Comparison of ENCODE assay signal across 8 cellular contexts in genomic region chr3:14439501-14440167, GRCh38. TPM values are rescaled to one million over a fixed set of nuclear protein-coding genes. Genes with fewer than 3 reads are reported as not detected.
DNase-seq lines count a peak whose midpoint lies in the region; ATAC-seq and TF ChIP-seq lines count a peak whose summit lies in the region.

No MANE protein-coding gene starts in this region.

- H3K4me1 Mint-ChIP-seq in activated CD8-positive, alpha-beta T cell treated with anti-CD3 and anti-CD28 coated beads for 36 hours (ENCODE audit: low read depth), result peaks cover 33% of the 10 kb centered on the region

- no peak for ATAC-seq in activated CD8-positive, alpha-beta T cell treated with anti-CD3 and anti-CD28 coated beads for 36 hours
- ATAC-seq in HG03457 (IDR thresholded peaks at IDR 0.05; ENCODE audit: unreplicated experiment), result no peak

- H3K36me3 Mint-ChIP-seq in activated CD8-positive, alpha-beta T cell treated with anti-CD3 and anti-CD28 coated beads for 36 hours (ENCODE audit: low read depth), result peaks cover 5% of the 10 kb centered on the region

- POLR2A ChIA-PET in activated CD8-positive, alpha-beta T cell treated with anti-CD3 and anti-CD28 coated beads for 36 hours (lab: Charles Lee), result interaction anchor here (0.6 to 1.6 kb wide), 2 partner anchors 15 to 35 kb away, joined by 3 to 5 read pairs; no protein-coding TSS in a partner anchor

- CTCF ChIA-PET in activated CD8-positive, alpha-beta T cell treated with anti-CD3 and anti-CD28 coated beads for 36 hours (lab: Charles Lee), result interaction anchor here (1.0 to 1.2 kb wide), 2 partner anchors 29 to 179 kb away, joined by 3 to 4 read pairs; no protein-coding TSS in a partner anchor

- peak overlapping the region; percentile 1 for H3K27ac Mint-ChIP-seq in activated CD8-positive, alpha-beta T cell treated with anti-CD3 and anti-CD28 coated beads for 36 hours

- DNase-seq in CMK (ENCODE audit: low read depth) (peak; percentile 70), NCI-H146 treated with DMSO at 0.1 percent for 48 hours (lab: John Stamatoyannopoulos, UW; ENCODE audit: unreplicated experiment) (peak; percentile 91), medulla oblongata (ENCODE audit: extremely low spot score) (peak; percentile 42), superior temporal gyrus (ENCODE audit: extremely low spot score) (no peak), NAMALWA (ENCODE audit: low spot score) (no peak), AG20443 (ENCODE audit: low spot score) (no peak)
- no peak for DNase-seq in activated CD8-positive, alpha-beta T cell treated with anti-CD3 and anti-CD28 coated beads for 36 hours

- no peak for TF ChIP-seq CTCF in activated CD8-positive, alpha-beta T cell treated with anti-CD3 and anti-CD28 coated beads for 36 hours (IDR thresholded peaks at IDR 0.05)

- no peaks in the 10 kb centered on the region for H3K9me3 Mint-ChIP-seq in activated CD8-positive, alpha-beta T cell treated with anti-CD3 and anti-CD28 coated beads for 36 hours

- intact Hi-C loops in activated CD8-positive, alpha-beta T cell treated with anti-CD3 and anti-CD28 coated beads for 36 hours (cut with micrococcal nuclease), result no loop called here

- no peaks in the 10 kb centered on the region for H3K27me3 Mint-ChIP-seq in activated CD8-positive, alpha-beta T cell treated with anti-CD3 and anti-CD28 coated beads for 36 hours

- no peak overlapping the region for H3K4me3 Mint-ChIP-seq in activated CD8-positive, alpha-beta T cell treated with anti-CD3 and anti-CD28 coated beads for 36 hours

RNA-seq across cellular contexts. Expression of gene SLC6A6, which starts 37.2 kb away (rescaled TPM):
- 10 to 100 TPM; 43.4 to 48.8 TPM for total RNA-seq in activated CD8-positive, alpha-beta T cell treated with anti-CD3 and anti-CD28 coated beads for 36 hours

Comparison
In these comparisons a context has a peak if more than half of its experiments do, and no peak if none do; other contexts are left out.
1. DNase-seq: peak in CMK (single experiment), NCI-H146 treated with DMSO at 0.1 percent for 48 hours (single experiment) and medulla oblongata (single experiment); none in activated CD8-positive, alpha-beta T cell treated with anti-CD3 and anti-CD28 coated beads for 36 hours (single experiment), superior temporal gyrus (single experiment), NAMALWA (single experiment) and AG20443 (single experiment).